In the genomic region with DNA sequence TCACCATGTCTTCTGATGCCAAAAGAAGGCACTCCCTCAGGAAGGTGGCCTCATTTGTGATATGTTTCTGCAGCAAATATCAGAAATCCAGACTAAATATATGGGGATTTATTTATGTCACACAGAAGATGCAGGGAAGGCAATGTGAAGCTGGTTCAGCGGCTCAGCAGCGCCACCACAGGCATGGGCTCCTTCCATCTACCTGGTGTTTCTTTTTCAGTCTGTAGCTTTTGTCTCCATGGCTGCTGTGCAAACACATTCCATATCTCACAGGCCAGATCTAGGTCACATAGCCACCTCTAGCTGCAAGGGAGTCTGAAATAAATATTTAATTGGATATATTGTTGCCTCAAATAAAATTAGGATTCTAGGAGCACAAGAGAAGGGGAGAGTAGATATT, we compare ENCODE assay signal across 11 cellular contexts.
DNase-seq lines count a peak whose midpoint lies in the region; ATAC-seq and TF ChIP-seq lines count a peak whose summit lies in the region.
"Had no signal": no experiment of that assay in that cellular context is flagged by ENCODE, and none has a peak within 500 bp of the region (broad histone marks: within the 10 kb centered on the region; RNA-seq: fewer than 3 reads in every experiment).

No MANE protein-coding gene starts in this region.

- H3K9me3 Mint-ChIP-seq in stimulated activated memory B cell treated with anti-CD40 and anti-IgM and Interleukin-4, amounts not matched to agents 10 μg/mL and 1 μg/mL and 100 μg/mL, for 72 hours = peaks cover 5% of the 10 kb centered on the region
- H3K9me3 Mint-ChIP-seq: T-helper 2 cell treated with Interferon-gamma antibody and Interleukin-4, amounts not matched to agents 5 μg/mL and 100 μg/mL, for 36 hours had no signal

- H3K36me3 Mint-ChIP-seq in stimulated activated memory B cell treated with anti-CD40 and anti-IgM and Interleukin-4, amounts not matched to agents 10 μg/mL and 1 μg/mL and 100 μg/mL, for 72 hours = no peaks in the 10 kb centered on the region

- TF ChIP-seq CTCF in AG10803 (conservative IDR thresholded peaks at IDR 0.05; ENCODE audit: low read length) (peak; percentile 32), fibroblast of villous mesenchyme (IDR thresholded peaks at IDR 0.05; ENCODE audit: insufficient read depth, low read depth, low read length) (peak; percentile 51)

- no peaks in the 10 kb centered on the region for H3K4me1 Mint-ChIP-seq in stimulated activated memory B cell treated with anti-CD40 and anti-IgM and Interleukin-4, amounts not matched to agents 10 μg/mL and 1 μg/mL and 100 μg/mL, for 72 hours

- DNase-seq in AG10803 (ENCODE audit: low read depth) = no peak
- DNase-seq in NCI-H69 (lab: John Stamatoyannopoulos, UW) = peak; percentile 16
- DNase-seq in fibroblast of villous mesenchyme (ENCODE audit: low read depth) = peak; percentile 11
- no peak for DNase-seq in mesenteric fat pad (ENCODE audit: low spot score)
- no peak for DNase-seq in NCI-H510A treated with DMSO at 0.1 percent for 48 hours (lab: John Stamatoyannopoulos, UW)
- no peak for DNase-seq in activated CD8-positive, alpha-beta memory T cell treated with anti-CD3 and anti-CD28 coated beads, Interleukin-2, amount 50 U/mL, for 4 hours
- DNase-seq: mucosa of descending colon had no signal

- no peak overlapping the region for H3K27ac Mint-ChIP-seq in stimulated activated memory B cell treated with anti-CD40 and anti-IgM and Interleukin-4, amounts not matched to agents 10 μg/mL and 1 μg/mL and 100 μg/mL, for 72 hours
- H3K27ac Mint-ChIP-seq: T-helper 2 cell treated with Interferon-gamma antibody and Interleukin-4, amounts not matched to agents 5 μg/mL and 100 μg/mL, for 36 hours had no signal

- ATAC-seq in GM18502 (IDR thresholded peaks at IDR 0.05; ENCODE audit: poor library complexity, unreplicated experiment) = peak; percentile 53
- no peak for ATAC-seq in stimulated activated memory B cell treated with anti-CD40 and anti-IgM and Interleukin-4, amounts not matched to agents 10 μg/mL and 1 μg/mL and 100 μg/mL, for 72 hours
- ATAC-seq: mucosa of descending colon had no signal

- H3K4me3 Mint-ChIP-seq in stimulated activated memory B cell treated with anti-CD40 and anti-IgM and Interleukin-4, amounts not matched to agents 10 μg/mL and 1 μg/mL and 100 μg/mL, for 72 hours = no peak overlapping the region
- H3K4me3 Mint-ChIP-seq: T-helper 2 cell treated with Interferon-gamma antibody and Interleukin-4, amounts not matched to agents 5 μg/mL and 100 μg/mL, for 36 hours had no signal

- peaks cover 12% of the 10 kb centered on the region for H3K27me3 Mint-ChIP-seq in stimulated activated memory B cell treated with anti-CD40 and anti-IgM and Interleukin-4, amounts not matched to agents 10 μg/mL and 1 μg/mL and 100 μg/mL, for 72 hours

- H3K4me3 ChIP-seq in AG10803 (ENCODE audit: low read length) = no peak overlapping the region
- no peak overlapping the region for H3K4me3 ChIP-seq in fibroblast of villous mesenchyme (ENCODE audit: low read depth, low read length)
- H3K4me3 ChIP-seq: mucosa of descending colon, skin epidermis had no signal

Comparison
In these comparisons a context has a peak if more than half of its experiments do, and no peak if none do; other contexts are left out.
1. DNase-seq: peak in NCI-H69 (single experiment) and fibroblast of villous mesenchyme (single experiment); none in AG10803 (single experiment), mesenteric fat pad (single experiment), NCI-H510A treated with DMSO at 0.1 percent for 48 hours (single experiment) and activated CD8-positive, alpha-beta memory T cell treated with anti-CD3 and anti-CD28 coated beads, Interleukin-2, amount 50 U/mL, for 4 hours (single experiment).